In genomic region chr16:17194190-17194780, GRCh38 we compare ENCODE assay signal across 8 cellular contexts.
DNase-seq lines count a peak whose midpoint lies in the region; ATAC-seq and TF ChIP-seq lines count a peak whose summit lies in the region.

No MANE protein-coding gene starts in this region.

- H3K4me1 ChIP-seq in RWPE2 (ENCODE audit: insufficient read depth, poor library complexity, severe bottlenecking) (no peaks in the 10 kb centered on the region), hepatocyte (ENCODE audit: insufficient read depth) (no peaks in the 10 kb centered on the region)

- H3K9me3 ChIP-seq in RWPE2 (ENCODE audit: severe bottlenecking) (no peaks in the 10 kb centered on the region), hepatocyte (ENCODE audit: low read depth) (no peaks in the 10 kb centered on the region)

- H3K4me3 ChIP-seq in RWPE2 (ENCODE audit: severe bottlenecking), result no peak overlapping the region
- H3K4me3 ChIP-seq in hepatocyte, result no peak overlapping the region

- ATAC-seq in RWPE2 (ENCODE audit: low read depth), result no peak

- H3K27me3 Mint-ChIP-seq in activated naive CD4-positive, alpha-beta T cell treated with anti-CD3 and anti-CD28 coated beads for 36 hours (ENCODE audit: low read depth), result no peaks in the 10 kb centered on the region

- intact Hi-C loops in activated naive CD4-positive, alpha-beta T cell treated with anti-CD3 and anti-CD28 coated beads for 36 hours (cut with micrococcal nuclease), result loop anchor here (2.0 to 10.0 kb wide), 3 partner anchors 181 to 361 kb away; no protein-coding TSS in a partner anchor

- no peaks in the 10 kb centered on the region for H3K9me3 Mint-ChIP-seq in activated naive CD4-positive, alpha-beta T cell treated with anti-CD3 and anti-CD28 coated beads for 36 hours

- in situ Hi-C loops in GM13977 (cut with MboI; ENCODE audit: low pct_unique_long_range_greater_than_20kb, low sequenced_read_pairs, unreplicated experiment), result no loop called here

- H3K27ac Mint-ChIP-seq in activated naive CD4-positive, alpha-beta T cell treated with anti-CD3 and anti-CD28 coated beads for 36 hours, result no peak overlapping the region

- peak; percentile 72 for TF ChIP-seq CTCF in GM13977 (IDR thresholded peaks at IDR 0.05; ENCODE audit: extremely low read depth, insufficient read depth, missing control alignments)
- TF ChIP-seq CTCF in RWPE2 (IDR thresholded peaks at IDR 0.05; ENCODE audit: poor library complexity, severe bottlenecking), result peak; percentile 58
- peak; percentile 47 for TF ChIP-seq CTCF in hepatocyte (IDR thresholded peaks at IDR 0.05; ENCODE audit: poor library complexity)

- no peaks in the 10 kb centered on the region for H3K79me2 ChIP-seq in hepatocyte

- H3K4me3 Mint-ChIP-seq in activated naive CD4-positive, alpha-beta T cell treated with anti-CD3 and anti-CD28 coated beads for 36 hours, result no peak overlapping the region

- H3K27ac ChIP-seq in RWPE2 (ENCODE audit: poor library complexity, severe bottlenecking) (no peak overlapping the region), hepatocyte (no peak overlapping the region)

- H4K20me1 ChIP-seq in hepatocyte (ENCODE audit: insufficient read depth, poor library complexity, severe bottlenecking), result peaks cover 4% of the 10 kb centered on the region

- H3K4me2 ChIP-seq in hepatocyte, result no peak overlapping the region

- CTCF ChIA-PET in activated naive CD4-positive, alpha-beta T cell treated with anti-CD3 and anti-CD28 coated beads for 36 hours (lab: Charles Lee), result interaction anchor here (0.9 to 2.6 kb wide), 5 partner anchors 10 to 385 kb away, joined by 4 to 14 read pairs (median 6); no protein-coding TSS in a partner anchor

- H3K36me3 ChIP-seq in RWPE2 (ENCODE audit: low read depth) (no peaks in the 10 kb centered on the region), hepatocyte (replicated peaks; ENCODE audit: insufficient read depth, low read depth) (peaks cover 3% of the 10 kb centered on the region)

- H3K4me1 Mint-ChIP-seq in activated naive CD4-positive, alpha-beta T cell treated with anti-CD3 and anti-CD28 coated beads for 36 hours (ENCODE audit: low read depth), result no peaks in the 10 kb centered on the region

- H2AFZ ChIP-seq in hepatocyte, result no peak overlapping the region

- H3K27me3 ChIP-seq in RWPE2 (ENCODE audit: insufficient read depth, poor library complexity, severe bottlenecking), result no peaks in the 10 kb centered on the region
- H3K27me3 ChIP-seq in hepatocyte, result no peaks in the 10 kb centered on the region

- DNase-seq in GM13977 (ENCODE audit: low spot score) (peak; percentile 50), RWPE2 (ENCODE audit: low spot score) (no peak), hepatocyte (ENCODE audit: low spot score) (peak; percentile 52), SHP77 treated with DMSO at 0.1 percent for 48 hours (lab: John Stamatoyannopoulos, UW) (no peak), NCI-H2107 (lab: John Stamatoyannopoulos, UW) (no peak), DMS79 treated with DMSO at 0.1 percent for 48 hours (lab: John Stamatoyannopoulos, UW) (no peak)
- peak; percentile 72 for DNase-seq in activated naive CD4-positive, alpha-beta T cell treated with anti-CD3 and anti-CD28 coated beads for 36 hours
- DNase-seq in stimulated activated CD4-positive, alpha-beta T cell treated with anti-CD3 and anti-CD28 coated beads, Interleukin-15, amount 100 ng/mL, for 48 hours (ENCODE audit: low read depth in 2 of 2), result peak; percentile 14 to 38

- 65% methylated on average over 14 of the region's 14 CpGs for WGBS in hepatocyte (ENCODE audit: low lambda C conversion rate, missing lambda C conversion rate)

- no peaks in the 10 kb centered on the region for H3K9me2 ChIP-seq in hepatocyte (replicated peaks; ENCODE audit: insufficient read depth)

- H3K36me3 Mint-ChIP-seq in activated naive CD4-positive, alpha-beta T cell treated with anti-CD3 and anti-CD28 coated beads for 36 hours (ENCODE audit: low read depth), result peaks cover 24% of the 10 kb centered on the region

Comparison
In these comparisons a context has a peak if more than half of its experiments do, and no peak if none do; other contexts are left out.
1. DNase-seq: peak in GM13977 (single experiment), activated naive CD4-positive, alpha-beta T cell treated with anti-CD3 and anti-CD28 coated beads for 36 hours (single experiment), hepatocyte (single experiment) and stimulated activated CD4-positive, alpha-beta T cell treated with anti-CD3 and anti-CD28 coated beads, Interleukin-15, amount 100 ng/mL, for 48 hours (2 of 2); none in RWPE2 (single experiment), SHP77 treated with DMSO at 0.1 percent for 48 hours (single experiment), NCI-H2107 (single experiment) and DMS79 treated with DMSO at 0.1 percent for 48 hours (single experiment).
2. Peak in every context shown above with its lines, with median percentiles within 50 percentile points of each other: CTCF ChIP-seq.